In genomic region chrX:16444353-16444752, GRCh38 we compare ENCODE assay signal across 13 cellular contexts.
DNase-seq lines count a peak whose midpoint lies in the region; ATAC-seq, FAIRE-seq and TF ChIP-seq lines count a peak whose summit lies in the region.
"Had no signal": no experiment of that assay in that cellular context is flagged by ENCODE, and none has a peak within 500 bp of the region (broad histone marks: within the 10 kb centered on the region; RNA-seq: fewer than 3 reads in every experiment).

No MANE protein-coding gene starts in this region.

- no peak overlapping the region for H3K4me3 ChIP-seq in gastrocnemius medialis
- H3K4me3 ChIP-seq: thoracic aorta had no signal

- DNase-seq in GM12892 (ENCODE audit: insufficient read length) (no peak), RCC 7860 (ENCODE audit: low spot score) (peak; percentile 38), gastrocnemius medialis (peak; percentile 2 to 23), NCI-H2196 (lab: John Stamatoyannopoulos, UW; ENCODE audit: unreplicated experiment) (no peak)
- no peak for DNase-seq in activated T-cell treated with anti-CD3 and anti-CD28 coated beads, Interleukin-2, amount 50 U/mL, for 48 hours
- DNase-seq: activated CD4-positive, alpha-beta T cell treated with anti-CD3 and anti-CD28 coated beads for 36 hours; GDM1; stimulated activated CD4-positive, alpha-beta T cell treated with anti-CD3 and anti-CD28 coated beads, Interleukin-1b, Interleukin-23, amount 100 ng/mL, for 48 hours; stimulated activated CD8-positive, alpha-beta memory T cell treated with anti-CD3 and anti-CD28 coated beads, Interleukin-4, amount 100 ng/mL, for 48 hours; T-helper 17 cell had no signal

- TF ChIP-seq POLR2A in GM12892 (IDR thresholded peaks at IDR 0.05; ENCODE audit: low read depth, low read length) (no peak), gastrocnemius medialis (IDR thresholded peaks at IDR 0.05) (no peak)

- no peaks in the 10 kb centered on the region for H3K9me3 ChIP-seq in gastrocnemius medialis
- H3K9me3 ChIP-seq: thoracic aorta had no signal

- H3K4me1 ChIP-seq in gastrocnemius medialis: no peaks in the 10 kb centered on the region

- intact Hi-C loops in gastrocnemius medialis (cut with DNase I; ENCODE audit: low total_unique reads): no loop called here

- ATAC-seq in esophagus mucosa: peak; percentile 35
- ATAC-seq in gastrocnemius medialis: peak in 1 of 2 donors; percentile 68
- no peak for ATAC-seq in HG03025 (IDR thresholded peaks at IDR 0.05; ENCODE audit: low FRiP score, unreplicated experiment)

- in situ Hi-C loops in gastrocnemius medialis (cut with MboI; ENCODE audit: low sequenced_read_pairs in 4 of 4): loop anchor here in 2 of 4 donors (25.0 kb wide), 2 partner anchors 107 to 218 kb away; partner anchors contain the start of gene S100G (in 2 of the 2)

- TF ChIP-seq CTCF in gastrocnemius medialis (IDR thresholded peaks at IDR 0.05 in 4 of 5, conservative IDR thresholded peaks at IDR 0.05 in 1 of 5): no peak

- peak overlapping the region in 1 of 4 donors; percentile 43 for H3K27ac ChIP-seq in gastrocnemius medialis
- H3K27ac ChIP-seq: thoracic aorta had no signal

- no peaks in the 10 kb centered on the region for H3K27me3 ChIP-seq in gastrocnemius medialis

- H3K36me3 ChIP-seq in gastrocnemius medialis: no peaks in the 10 kb centered on the region
- H3K36me3 ChIP-seq: thoracic aorta had no signal

- peak; percentile 53 for FAIRE-seq in GM12892 (lab: Jason Lieb, UNC)
- FAIRE-seq in RCC 7860 (lab: Jason Lieb, UNC): peak; percentile 71

Comparison
In these comparisons a context has a peak if more than half of its experiments do, and no peak if none do; other contexts are left out.
1. DNase-seq: peak in RCC 7860 (single experiment) and gastrocnemius medialis (2 of 2); none in GM12892 (single experiment), activated T-cell treated with anti-CD3 and anti-CD28 coated beads, Interleukin-2, amount 50 U/mL, for 48 hours (0 of 2) and NCI-H2196 (single experiment).